Comparison of ENCODE assay signal across 20 cellular contexts in genomic region chr5:141613344-141613743, GRCh38. TPM values are rescaled to one million over a fixed set of nuclear protein-coding genes. Genes with fewer than 3 reads are reported as not detected.
DNase-seq lines count a peak whose midpoint lies in the region; ATAC-seq and TF ChIP-seq lines count a peak whose summit lies in the region.
"Had no signal": no experiment of that assay in that cellular context is flagged by ENCODE, and none has a peak within 500 bp of the region (broad histone marks: within the 10 kb centered on the region; RNA-seq: fewer than 3 reads in every experiment).

No MANE protein-coding gene starts in this region.

- H3K4me1 Mint-ChIP-seq in CD4-positive, alpha-beta memory T cell, result peaks cover 56 to 93% (median 71%) of the 10 kb centered on the region in 4 donors
- peaks cover 47% of the 10 kb centered on the region for H3K4me1 Mint-ChIP-seq in GM23338
- peaks cover 79% of the 10 kb centered on the region for H3K4me1 Mint-ChIP-seq in activated T-helper 1 cell treated with anti-CD3 and anti-CD28 coated beads, Interleukin-12 subunit alpha, Interleukin-12 subunit beta, Interleukin-2, Interleukin-4 antibody, amounts not matched to agents 30 ng/mL and 10 ng/mL and 1 ng/mL, durations not matched to agents 14 hours and 24 hours and 36 hours (ENCODE audit: low read depth)
- H3K4me1 Mint-ChIP-seq in natural killer cell treated with Interleukin-12 subunit alpha and Interleukin-12 subunit beta and Interleukin-15 and Interleukin-18, amount 100 ng/mL, for 72 hours (ENCODE audit: low read depth in 2 of 2), result peaks cover 56 to 83% of the 10 kb centered on the region in 2 donors

- no peaks in the 10 kb centered on the region for H3K27me3 Mint-ChIP-seq in CD4-positive, alpha-beta memory T cell
- peaks cover 3% of the 10 kb centered on the region for H3K27me3 Mint-ChIP-seq in GM23338 (ENCODE audit: insufficient read depth, low read depth, poor library complexity)
- no peaks in the 10 kb centered on the region for H3K27me3 Mint-ChIP-seq in activated T-helper 1 cell treated with anti-CD3 and anti-CD28 coated beads, Interleukin-12 subunit alpha, Interleukin-12 subunit beta, Interleukin-2, Interleukin-4 antibody, amounts not matched to agents 30 ng/mL and 10 ng/mL and 1 ng/mL, durations not matched to agents 14 hours and 24 hours and 36 hours (ENCODE audit: insufficient read depth)
- no peaks in the 10 kb centered on the region for H3K27me3 Mint-ChIP-seq in natural killer cell treated with Interleukin-12 subunit alpha and Interleukin-12 subunit beta and Interleukin-15 and Interleukin-18, amount 100 ng/mL, for 72 hours

- peak overlapping the region in 7 of 8 donors; percentile 17 to 82 (median 56) for H3K4me3 Mint-ChIP-seq in CD4-positive, alpha-beta memory T cell
- no peak overlapping the region for H3K4me3 Mint-ChIP-seq in GM23338
- H3K4me3 Mint-ChIP-seq in activated T-helper 1 cell treated with anti-CD3 and anti-CD28 coated beads, Interleukin-12 subunit alpha, Interleukin-12 subunit beta, Interleukin-2, Interleukin-4 antibody, amounts not matched to agents 30 ng/mL and 10 ng/mL and 1 ng/mL, durations not matched to agents 14 hours and 24 hours and 36 hours, result peak overlapping the region; percentile 56
- peak overlapping the region; percentile 49 for H3K4me3 Mint-ChIP-seq in natural killer cell treated with Interleukin-12 subunit alpha and Interleukin-12 subunit beta and Interleukin-15 and Interleukin-18, amount 100 ng/mL, for 72 hours

- no peaks in the 10 kb centered on the region for H3K36me3 ChIP-seq in CD4-positive, alpha-beta memory T cell (ENCODE audit: insufficient read depth, low read length)
- H3K36me3 ChIP-seq in GM23338 (ENCODE audit: insufficient read depth) (no peaks in the 10 kb centered on the region), osteoblast (ENCODE audit: insufficient read depth, low read length) (no peaks in the 10 kb centered on the region)
- H3K36me3 ChIP-seq: pancreas, transverse colon had no signal

- H3K9me3 Mint-ChIP-seq in CD4-positive, alpha-beta memory T cell, result peaks cover 0 to 2% (median 0%) of the 10 kb centered on the region in 8 donors
- no peaks in the 10 kb centered on the region for H3K9me3 Mint-ChIP-seq in GM23338
- no peaks in the 10 kb centered on the region for H3K9me3 Mint-ChIP-seq in activated T-helper 1 cell treated with anti-CD3 and anti-CD28 coated beads, Interleukin-12 subunit alpha, Interleukin-12 subunit beta, Interleukin-2, Interleukin-4 antibody, amounts not matched to agents 30 ng/mL and 10 ng/mL and 1 ng/mL, durations not matched to agents 14 hours and 24 hours and 36 hours
- no peaks in the 10 kb centered on the region for H3K9me3 Mint-ChIP-seq in natural killer cell treated with Interleukin-12 subunit alpha and Interleukin-12 subunit beta and Interleukin-15 and Interleukin-18, amount 100 ng/mL, for 72 hours

- peaks cover 14 to 52% of the 10 kb centered on the region in 2 donors for H3K36me3 Mint-ChIP-seq in CD4-positive, alpha-beta memory T cell
- peaks cover 11% of the 10 kb centered on the region; the same call in 2 of the 3 replicates for H3K36me3 Mint-ChIP-seq in GM23338 (ENCODE audit: low read depth)
- H3K36me3 Mint-ChIP-seq in activated T-helper 1 cell treated with anti-CD3 and anti-CD28 coated beads, Interleukin-12 subunit alpha, Interleukin-12 subunit beta, Interleukin-2, Interleukin-4 antibody, amounts not matched to agents 30 ng/mL and 10 ng/mL and 1 ng/mL, durations not matched to agents 14 hours and 24 hours and 36 hours (ENCODE audit: low read depth), result peaks cover 41% of the 10 kb centered on the region
- H3K36me3 Mint-ChIP-seq in natural killer cell treated with Interleukin-12 subunit alpha and Interleukin-12 subunit beta and Interleukin-15 and Interleukin-18, amount 100 ng/mL, for 72 hours, result peaks cover 25% of the 10 kb centered on the region

- no peak for TF ChIP-seq CTCF in GM23338 (conservative IDR thresholded peaks at IDR 0.05; ENCODE audit: low read depth in 2 of 2)
- no peak for TF ChIP-seq CTCF in foreskin keratinocyte (conservative IDR thresholded peaks at IDR 0.05)
- TF ChIP-seq CTCF in osteoblast (IDR thresholded peaks at IDR 0.05; ENCODE audit: extremely low read depth, low read depth, low read length), result no peak

- H3K4me2 ChIP-seq in GM23338 (0 out of 2 replicates have a peak overlapping the region, but pooled peaks have one; percentile 17), osteoblast (ENCODE audit: insufficient read depth, low read length) (no peak overlapping the region)

- no peak overlapping the region for H3K4me3 ChIP-seq in CD4-positive, alpha-beta memory T cell (ENCODE audit: low read length in 2 of 2)
- H3K4me3 ChIP-seq in GM23338 (no peak overlapping the region), osteoblast (ENCODE audit: insufficient read depth, low read length) (no peak overlapping the region)
- H3K4me3 ChIP-seq: pancreas, transverse colon had no signal

- H3K27ac Mint-ChIP-seq in CD4-positive, alpha-beta memory T cell, result peak overlapping the region; percentile 49 to 93 (median 85)
- H3K27ac Mint-ChIP-seq in GM23338, result no peak overlapping the region
- H3K27ac Mint-ChIP-seq in activated T-helper 1 cell treated with anti-CD3 and anti-CD28 coated beads, Interleukin-12 subunit alpha, Interleukin-12 subunit beta, Interleukin-2, Interleukin-4 antibody, amounts not matched to agents 30 ng/mL and 10 ng/mL and 1 ng/mL, durations not matched to agents 14 hours and 24 hours and 36 hours, result peak overlapping the region; percentile 32
- peak overlapping the region; percentile 51 to 70 for H3K27ac Mint-ChIP-seq in natural killer cell treated with Interleukin-12 subunit alpha and Interleukin-12 subunit beta and Interleukin-15 and Interleukin-18, amount 100 ng/mL, for 72 hours

- CTCF ChIA-PET in CD4-positive, alpha-beta memory T cell (lab: Charles Lee; ENCODE audit: partially characterized antibody), result interaction anchor here (1.0 to 28.3 kb wide), 6 partner anchors 9 to 49 kb away, joined by 3 to 712 read pairs (median 6); partner anchors contain the start of genes HDAC3 and RELL2

- ATAC-seq in GM23338 (no peak), foreskin keratinocyte (no peak), HG02981 (IDR thresholded peaks at IDR 0.05; ENCODE audit: unreplicated experiment) (no peak)
- no peak for ATAC-seq in natural killer cell treated with Interleukin-12 subunit alpha and Interleukin-12 subunit beta and Interleukin-15 and Interleukin-18, amount 100 ng/mL, for 72 hours
- ATAC-seq: left cardiac atrium, Panc1, pancreas, SK-N-SH treated with all-trans-retinoic acid at 6 μM for 48 hours had no signal

- no peaks in the 10 kb centered on the region for H3K27me3 ChIP-seq in CD4-positive, alpha-beta memory T cell (ENCODE audit: insufficient read depth, low read length)
- H3K27me3 ChIP-seq in GM23338 (ENCODE audit: insufficient read depth) (no peaks in the 10 kb centered on the region), foreskin keratinocyte (no peaks in the 10 kb centered on the region), osteoblast (ENCODE audit: insufficient read depth, low read length) (no peaks in the 10 kb centered on the region)
- H3K27me3 ChIP-seq: BE2C, pancreas, transverse colon had no signal

- POLR2A ChIA-PET in CD4-positive, alpha-beta memory T cell (lab: Charles Lee; ENCODE audit: partially characterized antibody), result interaction anchor here (1.3 to 8.8 kb wide), 4 partner anchors 10 to 1157 kb away, joined by 3 to 314 read pairs (median 113); no protein-coding TSS in a partner anchor

- H3K9me2 ChIP-seq in GM23338 (ENCODE audit: insufficient read depth), result no peaks in the 10 kb centered on the region

- DNase-seq in CD4-positive, alpha-beta memory T cell, result no peak
- DNase-seq in GM23338 (ENCODE audit: low spot score) (no peak), foreskin keratinocyte (no peak), osteoblast (ENCODE audit: insufficient read length, low spot score, missing footprints) (no peak)
- no peak for DNase-seq in activated T-helper 1 cell treated with anti-CD3 and anti-CD28 coated beads, Interleukin-12 subunit alpha, Interleukin-12 subunit beta, Interleukin-2, Interleukin-4 antibody, amounts not matched to agents 30 ng/mL and 10 ng/mL and 1 ng/mL, durations not matched to agents 14 hours and 24 hours and 36 hours (ENCODE audit: low spot score)
- no peak for DNase-seq in natural killer cell treated with Interleukin-12 subunit alpha and Interleukin-12 subunit beta and Interleukin-15 and Interleukin-18, amount 100 ng/mL, for 72 hours (ENCODE audit: low spot score)
- DNase-seq: activated CD8-positive, alpha-beta memory T cell treated with anti-CD3 and anti-CD28 coated beads, Interleukin-2, amount 50 U/mL, for 4 hours; amygdala; BE2C; central memory CD4-positive, alpha-beta T cell; DMS79; left cardiac atrium; MV-4-11; NCI-H2081; pancreas; stimulated activated CD4-positive, alpha-beta T cell treated with anti-CD3 and anti-CD28 coated beads, Interleukin-4, amount 100 ng/mL, for 4 hours; transverse colon had no signal

- no peak overlapping the region for H2AFZ ChIP-seq in GM23338
- no peak overlapping the region for H2AFZ ChIP-seq in osteoblast (ENCODE audit: low read length)

- no peaks in the 10 kb centered on the region for H3K9me3 ChIP-seq in CD4-positive, alpha-beta memory T cell (ENCODE audit: control insufficient read depth in 1 of 2, low read length in 2 of 2)
- H3K9me3 ChIP-seq in osteoblast (ENCODE audit: low read depth, low read length), result no peaks in the 10 kb centered on the region
- H3K9me3 ChIP-seq: BE2C, pancreas, transverse colon had no signal

- intact Hi-C loops in CD4-positive, alpha-beta memory T cell (cut with micrococcal nuclease), result no loop called here
- intact Hi-C loops in activated T-helper 1 cell treated with anti-CD3 and anti-CD28 coated beads, Interleukin-12 subunit alpha, Interleukin-12 subunit beta, Interleukin-2, Interleukin-4 antibody, amounts not matched to agents 30 ng/mL and 10 ng/mL and 1 ng/mL, durations not matched to agents 14 hours and 24 hours and 36 hours (cut with micrococcal nuclease), result loop anchor here (10.0 kb wide), 2 partner anchors 1049 to 1209 kb away; partner anchors contain the start of genes ANKHD1, APBB3 and SLC35A4

- peaks cover 85% of the 10 kb centered on the region for H3K4me1 ChIP-seq in CD4-positive, alpha-beta memory T cell (ENCODE audit: insufficient read depth, low read length)
- H3K4me1 ChIP-seq in GM23338 (ENCODE audit: insufficient read depth) (peaks cover 38% of the 10 kb centered on the region), foreskin keratinocyte (peaks cover 24% of the 10 kb centered on the region), osteoblast (ENCODE audit: insufficient read depth, low read length) (peaks cover 19% of the 10 kb centered on the region)

- peaks cover 97% of the 10 kb centered on the region for H3K79me2 ChIP-seq in GM23338 (replicated peaks; ENCODE audit: insufficient read depth)
- H3K79me2 ChIP-seq in osteoblast (ENCODE audit: insufficient read depth, low read length), result peaks cover 95% of the 10 kb centered on the region

- no peaks in the 10 kb centered on the region for H3F3A ChIP-seq in GM23338 (replicated peaks; ENCODE audit: low read depth)

- peaks cover 25% of the 10 kb centered on the region for H4K20me1 ChIP-seq in GM23338 (replicated peaks; ENCODE audit: insufficient read depth)
- H4K20me1 ChIP-seq in osteoblast (ENCODE audit: insufficient read depth, low read length), result peaks cover 12% of the 10 kb centered on the region

- H3K27ac ChIP-seq in CD4-positive, alpha-beta memory T cell (ENCODE audit: low read depth, low read length), result peak overlapping the region; percentile 16
- H3K27ac ChIP-seq in GM23338 (ENCODE audit: low read depth) (no peak overlapping the region), foreskin keratinocyte (no peak overlapping the region), osteoblast (ENCODE audit: low read depth, low read length) (no peak overlapping the region)
- H3K27ac ChIP-seq: pancreas, transverse colon had no signal

RNA-seq across cellular contexts. Expression of gene DIAPH1, which starts 5.5 kb away (rescaled TPM):
- 100 to 1,000 TPM; 211 TPM for total RNA-seq in CD4-positive, alpha-beta memory T cell
- 100 to 1,000 TPM in 1 of 2 donors, 10 to 100 TPM in 1; 81.5 to 145 TPM for polyA plus RNA-seq in CD4-positive, alpha-beta memory T cell
- 97.0 and 104 TPM in 2 replicates for total RNA-seq in GM23338 (2014; rRNA removed; shearing (Covaris generic))
- 42.9 and 43.5 TPM in 2 replicates for polyA plus RNA-seq in GM23338 (2016; fragmentation: Nextera tagmentation; extraction: Ambion mirVana)
- total RNA-seq in activated T-helper 1 cell treated with anti-CD3 and anti-CD28 coated beads, Interleukin-12 subunit alpha, Interleukin-12 subunit beta, Interleukin-2, Interleukin-4 antibody, amounts not matched to agents 30 ng/mL and 10 ng/mL and 1 ng/mL, durations not matched to agents 14 hours and 24 hours and 36 hours, result 221 and 234 TPM in 2 replicates
- total RNA-seq in natural killer cell treated with Interleukin-12 subunit alpha and Interleukin-12 subunit beta and Interleukin-15 and Interleukin-18, amount 100 ng/mL, for 72 hours, result 100 to 1,000 TPM; 280 to 289 TPM
- total RNA-seq in foreskin keratinocyte, result 146 TPM in 2 replicates
- polyA plus RNA-seq in foreskin keratinocyte, result 118 and 134 TPM in 2 replicates
- 18.5 and 19.2 TPM in 2 replicates for total RNA-seq in osteoblast

RNA-seq across cellular contexts. Expression of gene HDAC3, which starts 23.3 kb away (rescaled TPM):
- total RNA-seq in CD4-positive, alpha-beta memory T cell, result 10 to 100 TPM; 85.1 to 91.0 TPM
- 100 to 1,000 TPM in 1 of 2 donors, 10 to 100 TPM in 1; 92.8 to 137 TPM for polyA plus RNA-seq in CD4-positive, alpha-beta memory T cell
- 74.6 and 90.0 TPM in 2 replicates for total RNA-seq in GM23338 (2014; rRNA removed; shearing (Covaris generic))
- polyA plus RNA-seq in GM23338 (2016; fragmentation: Nextera tagmentation; extraction: Ambion mirVana) (59.2 and 59.3 TPM in 2 replicates), foreskin keratinocyte (65.9 and 71.7 TPM in 2 replicates)
- total RNA-seq in activated T-helper 1 cell treated with anti-CD3 and anti-CD28 coated beads, Interleukin-12 subunit alpha, Interleukin-12 subunit beta, Interleukin-2, Interleukin-4 antibody, amounts not matched to agents 30 ng/mL and 10 ng/mL and 1 ng/mL, durations not matched to agents 14 hours and 24 hours and 36 hours, result 83.1 and 87.2 TPM in 2 replicates
- total RNA-seq in natural killer cell treated with Interleukin-12 subunit alpha and Interleukin-12 subunit beta and Interleukin-15 and Interleukin-18, amount 100 ng/mL, for 72 hours, result 100 to 1,000 TPM in 1 of 2 donors, 10 to 100 TPM in 1; 80.0 to 128 TPM
- total RNA-seq in foreskin keratinocyte (64.1 and 67.5 TPM in 2 replicates), osteoblast (47.8 and 50.4 TPM in 2 replicates)

RNA-seq across cellular contexts. Expression of gene RELL2, which starts 23.5 kb away (rescaled TPM):
- 10 to 100 TPM; 20.4 to 21.3 TPM for total RNA-seq in CD4-positive, alpha-beta memory T cell
- 1 to 10 TPM; 3.0 to 5.4 TPM for polyA plus RNA-seq in CD4-positive, alpha-beta memory T cell
- 30.6 and 34.6 TPM in 2 replicates for total RNA-seq in GM23338 (2014; rRNA removed; shearing (Covaris generic))
- 18.6 and 20.4 TPM in 2 replicates for polyA plus RNA-seq in GM23338 (2016; fragmentation: Nextera tagmentation; extraction: Ambion mirVana)
- total RNA-seq in activated T-helper 1 cell treated with anti-CD3 and anti-CD28 coated beads, Interleukin-12 subunit alpha, Interleukin-12 subunit beta, Interleukin-2, Interleukin-4 antibody, amounts not matched to agents 30 ng/mL and 10 ng/mL and 1 ng/mL, durations not matched to agents 14 hours and 24 hours and 36 hours, result 19.3 and 19.5 TPM in 2 replicates
- total RNA-seq in natural killer cell treated with Interleukin-12 subunit alpha and Interleukin-12 subunit beta and Interleukin-15 and Interleukin-18, amount 100 ng/mL, for 72 hours, result 10 to 100 TPM in 1 of 2 donors, 1 to 10 TPM in 1; 8.1 to 39.3 TPM
- 16.3 and 20.3 TPM in 2 replicates for total RNA-seq in foreskin keratinocyte
- 16.7 and 21.5 TPM in 2 replicates for polyA plus RNA-seq in foreskin keratinocyte
- total RNA-seq in osteoblast, result 4.4 and 5.1 TPM in 2 replicates

RNA-seq across cellular contexts. Expression of gene FCHSD1, which starts 37.9 kb away (rescaled TPM):
- 100 to 1,000 TPM; 106 to 110 TPM for total RNA-seq in CD4-positive, alpha-beta memory T cell
- 1 to 10 TPM; 7.1 to 9.9 TPM for polyA plus RNA-seq in CD4-positive, alpha-beta memory T cell
- 28.7 and 46.6 TPM in 2 replicates for total RNA-seq in GM23338 (2014; rRNA removed; shearing (Covaris generic))
- 17.9 and 24.7 TPM in 2 replicates for polyA plus RNA-seq in GM23338 (2016; fragmentation: Nextera tagmentation; extraction: Ambion mirVana)
- 37.0 and 37.1 TPM in 2 replicates for total RNA-seq in activated T-helper 1 cell treated with anti-CD3 and anti-CD28 coated beads, Interleukin-12 subunit alpha, Interleukin-12 subunit beta, Interleukin-2, Interleukin-4 antibody, amounts not matched to agents 30 ng/mL and 10 ng/mL and 1 ng/mL, durations not matched to agents 14 hours and 24 hours and 36 hours
- total RNA-seq in natural killer cell treated with Interleukin-12 subunit alpha and Interleukin-12 subunit beta and Interleukin-15 and Interleukin-18, amount 100 ng/mL, for 72 hours, result 10 to 100 TPM; 35.6 to 56.4 TPM
- total RNA-seq in foreskin keratinocyte, result 13.5 and 14.6 TPM in 2 replicates
- 9.8 and 11.3 TPM in 2 replicates for polyA plus RNA-seq in foreskin keratinocyte
- 21.8 and 22.4 TPM in 2 replicates for total RNA-seq in osteoblast
